20 cellular contexts compared by ENCODE assay signal in the genomic region with DNA sequence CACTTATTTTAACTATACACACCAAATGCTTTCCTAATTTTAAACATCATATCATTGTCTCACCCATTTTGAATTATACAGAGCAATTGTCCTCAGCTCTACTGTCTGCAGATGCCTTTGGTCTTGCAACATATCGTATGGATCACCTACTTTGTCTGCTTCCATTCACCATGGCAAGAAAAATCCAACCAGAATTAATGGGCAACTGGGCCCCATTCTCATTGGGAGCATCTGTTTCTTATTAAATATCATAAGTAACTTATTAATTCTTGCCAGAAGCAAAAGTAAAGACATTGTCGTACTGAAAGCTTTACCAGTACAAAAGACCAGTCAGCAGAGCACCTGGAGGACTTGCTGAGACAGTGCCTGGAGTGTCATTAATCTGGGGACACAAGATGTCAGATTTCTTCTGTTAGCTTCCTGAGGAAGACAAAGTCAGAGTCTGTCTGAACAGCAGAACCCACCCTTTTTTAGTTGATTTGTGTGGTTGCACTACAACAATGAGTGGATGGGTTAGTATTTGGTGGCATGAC.
DNase-seq lines count a peak whose midpoint lies in the region; ATAC-seq and TF ChIP-seq lines count a peak whose summit lies in the region.
"Had no signal": no experiment of that assay in that cellular context is flagged by ENCODE, and none has a peak within 500 bp of the region (broad histone marks: within the 10 kb centered on the region; RNA-seq: fewer than 3 reads in every experiment).

No MANE protein-coding gene starts in this region.

- peak; percentile 15 for DNase-seq in ACHN
- peak; percentile 17 for DNase-seq in RPMI7951 (ENCODE audit: low read depth)
- peak; percentile 8 for DNase-seq in fibroblast of peridontal ligament (ENCODE audit: extremely low read depth)
- DNase-seq in coronary artery (ENCODE audit: low spot score): no peak
- no peak for DNase-seq in GM23338 (ENCODE audit: low spot score)
- no peak for DNase-seq in hippocampal formation (lab: John Stamatoyannopoulos, UW)
- DNase-seq in naive thymus-derived CD4-positive, alpha-beta T cell: no peak
- DNase-seq: Caco-2; CD4-positive, alpha-beta T cell; DMS153; GDM1; H9; NCI-H1092 treated with DMSO at 0.1 percent for 48 hours; NCI-H2081 treated with DMSO at 0.1 percent for 48 hours; NCI-H748 treated with DMSO at 0.1 percent for 48 hours; NK-92 treated with Interleukin-12 subunit alpha and Interleukin-12 subunit beta, amount 100 ng/mL, for 24 hours; SHP77 had no signal

- ATAC-seq in GM21723 (IDR thresholded peaks at IDR 0.05; ENCODE audit: unreplicated experiment): peak; percentile 62
- ATAC-seq in GM23338: no peak
- no peak for ATAC-seq in naive thymus-derived CD4-positive, alpha-beta T cell

- H3K4me3 ChIP-seq in coronary artery (no peak overlapping the region), GM23338 (no peak overlapping the region)
- H3K4me3 ChIP-seq in naive thymus-derived CD4-positive, alpha-beta T cell (ENCODE audit: low read length): no peak overlapping the region
- H3K4me3 ChIP-seq: SK-N-MC had no signal

- H3K4me2 ChIP-seq in GM23338: no peak overlapping the region

- intact Hi-C loops in naive thymus-derived CD4-positive, alpha-beta T cell (cut with micrococcal nuclease): no loop called here

- H3K4me1 Mint-ChIP-seq in GM23338: no peaks in the 10 kb centered on the region
- H3K4me1 Mint-ChIP-seq in naive thymus-derived CD4-positive, alpha-beta T cell: no peaks in the 10 kb centered on the region
- H3K4me1 Mint-ChIP-seq: H9 had no signal

- no peak overlapping the region for H2AFZ ChIP-seq in GM23338

- H3K27ac Mint-ChIP-seq in GM23338: no peak overlapping the region
- no peak overlapping the region for H3K27ac Mint-ChIP-seq in naive thymus-derived CD4-positive, alpha-beta T cell
- H3K27ac Mint-ChIP-seq: CD4-positive, alpha-beta T cell; H9 had no signal

- no peaks in the 10 kb centered on the region for H3K9me3 ChIP-seq in naive thymus-derived CD4-positive, alpha-beta T cell (ENCODE audit: control insufficient read depth in 2 of 3, low read length in 3 of 3)
- H3K9me3 ChIP-seq: Caco-2 had no signal

- CTCF ChIA-PET in naive thymus-derived CD4-positive, alpha-beta T cell (lab: Charles Lee): no interaction called here

- H3K4me1 ChIP-seq in GM23338 (ENCODE audit: insufficient read depth): no peaks in the 10 kb centered on the region
- no peaks in the 10 kb centered on the region for H3K4me1 ChIP-seq in naive thymus-derived CD4-positive, alpha-beta T cell (ENCODE audit: control insufficient read depth in 2 of 2, insufficient read depth in 2 of 2, low read length in 2 of 2)
- H3K4me1 ChIP-seq: Caco-2 had no signal

- H3K9me3 Mint-ChIP-seq in GM23338: no peaks in the 10 kb centered on the region
- H3K9me3 Mint-ChIP-seq in naive thymus-derived CD4-positive, alpha-beta T cell: peaks cover 0 to 7% (median 3%) of the 10 kb centered on the region in 11 donors
- H3K9me3 Mint-ChIP-seq: CD4-positive, alpha-beta T cell; H9 had no signal

- no peaks in the 10 kb centered on the region for H3F3A ChIP-seq in GM23338 (replicated peaks; ENCODE audit: low read depth)

- H3K36me3 Mint-ChIP-seq in GM23338 (ENCODE audit: low read depth): no peaks in the 10 kb centered on the region
- H3K36me3 Mint-ChIP-seq in naive thymus-derived CD4-positive, alpha-beta T cell: no peaks in the 10 kb centered on the region

- H3K27me3 ChIP-seq in GM23338 (ENCODE audit: insufficient read depth): no peaks in the 10 kb centered on the region
- H3K27me3 ChIP-seq in naive thymus-derived CD4-positive, alpha-beta T cell (ENCODE audit: control insufficient read depth in 2 of 2, insufficient read depth in 2 of 2, low read length in 2 of 2): no peaks in the 10 kb centered on the region

- H3K27me3 Mint-ChIP-seq in GM23338 (ENCODE audit: insufficient read depth, low read depth, poor library complexity): no peaks in the 10 kb centered on the region
- no peaks in the 10 kb centered on the region for H3K27me3 Mint-ChIP-seq in naive thymus-derived CD4-positive, alpha-beta T cell
- H3K27me3 Mint-ChIP-seq: CD4-positive, alpha-beta T cell had no signal

- H3K36me3 ChIP-seq in GM23338 (ENCODE audit: insufficient read depth): no peaks in the 10 kb centered on the region
- no peaks in the 10 kb centered on the region for H3K36me3 ChIP-seq in naive thymus-derived CD4-positive, alpha-beta T cell (ENCODE audit: control insufficient read depth in 2 of 3, insufficient read depth in 3 of 3, low read length in 3 of 3)

- no peak overlapping the region for H3K4me3 Mint-ChIP-seq in GM23338
- H3K4me3 Mint-ChIP-seq in naive thymus-derived CD4-positive, alpha-beta T cell: no peak overlapping the region
- H3K4me3 Mint-ChIP-seq: CD4-positive, alpha-beta T cell; H9 had no signal

- no peak overlapping the region for H3K27ac ChIP-seq in coronary artery
- no peak overlapping the region for H3K27ac ChIP-seq in GM23338 (ENCODE audit: low read depth)
- H3K27ac ChIP-seq in naive thymus-derived CD4-positive, alpha-beta T cell (ENCODE audit: low read depth, low read length): no peak overlapping the region
- H3K27ac ChIP-seq: 22Rv1, SK-N-MC had no signal

- no peaks in the 10 kb centered on the region for H4K20me1 ChIP-seq in GM23338 (replicated peaks; ENCODE audit: insufficient read depth)

- no peaks in the 10 kb centered on the region for H3K79me2 ChIP-seq in GM23338 (replicated peaks; ENCODE audit: insufficient read depth)

- POLR2A ChIA-PET in naive thymus-derived CD4-positive, alpha-beta T cell (lab: Charles Lee): no interaction called here

- no peak for TF ChIP-seq CTCF in coronary artery (IDR thresholded peaks at IDR 0.05)
- TF ChIP-seq CTCF in GM23338 (conservative IDR thresholded peaks at IDR 0.05; ENCODE audit: low read depth in 2 of 2): no peak

- in situ Hi-C loops in ACHN (cut with HindIII; ENCODE audit: low pct_ligation_motif_present, low pct_unique_long_range_greater_than_20kb, low sequenced_read_pairs): no loop called here

- H3K9me2 ChIP-seq in GM23338 (ENCODE audit: insufficient read depth): 0 out of 2 replicates have a peak, but pooled peaks cover 2% of the 10 kb centered on the region

TF ChIP-seq in GM23338, 12 proteins besides CTCF, POLR2A, EP300 and RAD21:
- TF ChIP-seq EZH2 (IDR thresholded peaks at IDR 0.05; ENCODE audit: low read depth, unreplicated experiment) (no peak), ZNF331 (CRISPR knock-in tag; IDR thresholded peaks at IDR 0.05; ENCODE audit: low read depth) (no peak), JUNB (IDR thresholded peaks at IDR 0.05; ENCODE audit: unreplicated experiment) (no peak), POLR2AphosphoS5 (IDR thresholded peaks at IDR 0.05; ENCODE audit: low read depth) (no peak)

Comparison
In these comparisons a context has a peak if more than half of its experiments do, and no peak if none do; other contexts are left out.
1. DNase-seq: peak in ACHN (single experiment), RPMI7951 (single experiment) and fibroblast of peridontal ligament (single experiment); none in coronary artery (single experiment), GM23338 (single experiment), hippocampal formation (0 of 2) and naive thymus-derived CD4-positive, alpha-beta T cell (0 of 9).